In genomic region chr15:82539690-82540054, GRCh38 we compare ENCODE assay signal across 8 cellular contexts. TPM values are rescaled to one million over a fixed set of nuclear protein-coding genes. Genes with fewer than 3 reads are reported as not detected.
A peak's percentile ranks its signal among the peaks of the same experiment; 100 is the strongest.
DNase-seq lines count a peak whose midpoint lies in the region; ATAC-seq and TF ChIP-seq lines count a peak whose summit lies in the region.

No MANE protein-coding gene starts in this region.

- peaks cover 32% of the 10 kb centered on the region for H3K4me1 Mint-ChIP-seq in endodermal cell
- peaks cover 35 to 44% of the 10 kb centered on the region in 2 donors for H3K4me1 Mint-ChIP-seq in natural killer cell

- peaks cover under 1% of the 10 kb centered on the region for H3K9me3 Mint-ChIP-seq in endodermal cell
- no peaks in the 10 kb centered on the region for H3K9me3 Mint-ChIP-seq in natural killer cell

- H3K27me3 ChIP-seq in endodermal cell (ENCODE audit: control insufficient read depth, insufficient read depth, low read length, poor library complexity, severe bottlenecking): no peaks in the 10 kb centered on the region

- peaks cover 1% of the 10 kb centered on the region for H3K27me3 Mint-ChIP-seq in endodermal cell (ENCODE audit: insufficient read depth)
- no peaks in the 10 kb centered on the region for H3K27me3 Mint-ChIP-seq in natural killer cell (ENCODE audit: low read depth in 2 of 2)

- peaks cover 50% of the 10 kb centered on the region for H3K36me3 Mint-ChIP-seq in endodermal cell (ENCODE audit: low read depth)
- H3K36me3 Mint-ChIP-seq in natural killer cell: peaks cover 13% of the 10 kb centered on the region

- H3K4me1 ChIP-seq in endodermal cell (ENCODE audit: control insufficient read depth, insufficient read depth, low read length): peaks cover 5% of the 10 kb centered on the region

- peak overlapping the region; percentile 96 for H3K4me3 ChIP-seq in GM12865 (ENCODE audit: low read depth, low read length)
- H3K4me3 ChIP-seq in NB4 (ENCODE audit: low read depth, low read length): peak overlapping the region; percentile 99
- H3K4me3 ChIP-seq in endodermal cell (ENCODE audit: low read length): peak overlapping the region; percentile 98

- no peak for TF ChIP-seq CTCF in GM12865 (IDR thresholded peaks at IDR 0.05; ENCODE audit: insufficient read depth, low read depth, low read length, missing control alignments)
- no peak for TF ChIP-seq CTCF in NB4 (IDR thresholded peaks at IDR 0.05; ENCODE audit: low read depth, low read length)
- no peak for TF ChIP-seq CTCF in endodermal cell (conservative IDR thresholded peaks at IDR 0.05)
- no peak for TF ChIP-seq CTCF in natural killer cell (IDR thresholded peaks at IDR 0.05)
- no peak for TF ChIP-seq CTCF in GM13977 (IDR thresholded peaks at IDR 0.05; ENCODE audit: extremely low read depth, insufficient read depth, missing control alignments)

- H3K9me3 ChIP-seq in endodermal cell (ENCODE audit: control insufficient read depth, low read length): no peaks in the 10 kb centered on the region

- intact Hi-C loops in natural killer cell (cut with micrococcal nuclease): loop anchor here (1.0 kb wide), 2 partner anchors 272 to 447 kb away; partner anchors contain the start of gene RAMAC
- intact Hi-C loops in posterior vena cava (cut with DNase I): loop anchor here (5.0 to 10.0 kb wide), 2 partner anchors 465 to 1127 kb away; no protein-coding TSS in a partner anchor

- H3K36me3 ChIP-seq in endodermal cell (ENCODE audit: control insufficient read depth, insufficient read depth, low read length): peaks cover 47% of the 10 kb centered on the region

- H3K4me3 Mint-ChIP-seq in endodermal cell (peak overlapping the region; percentile 98), natural killer cell (peak overlapping the region; percentile 96)

- WGBS in endodermal cell (ENCODE audit: insufficient coverage in 1 of 2, insufficient read length in 1 of 2), 2 experiments: 0 to 1% methylated on average over 18 to 23 of the region's 23 CpGs

- H3K27ac Mint-ChIP-seq in endodermal cell (peak overlapping the region; percentile 93), natural killer cell (peak overlapping the region; percentile 92 to 95)

- DNase-seq in GM12865 (ENCODE audit: low read depth): no peak
- DNase-seq in NB4 (ENCODE audit: low read depth): peak; percentile 38
- DNase-seq in endodermal cell: no peak
- DNase-seq in natural killer cell: no peak
- DNase-seq in GM13977 (ENCODE audit: low spot score): no peak
- DNase-seq in amniotic stem cell (lab: John Stamatoyannopoulos, UW): no peak
- DNase-seq in posterior vena cava (ENCODE audit: low spot score): no peak

- peak; percentile 1 to 5 (median 4) for ATAC-seq in natural killer cell
- ATAC-seq in GM19328 (IDR thresholded peaks at IDR 0.05; ENCODE audit: unreplicated experiment): no peak

- peak overlapping the region; percentile 79 for H3K27ac ChIP-seq in endodermal cell (ENCODE audit: low read depth, low read length)

- no peak for TF ChIP-seq POLR2A in NB4 (IDR thresholded peaks at IDR 0.05; ENCODE audit: extremely low read depth, insufficient read length)

- in situ Hi-C loops in GM13977 (cut with MboI; ENCODE audit: low pct_unique_long_range_greater_than_20kb, low sequenced_read_pairs, unreplicated experiment): loop anchor here (10.0 to 25.0 kb wide), 3 partner anchors 277 to 465 kb away; partner anchors contain the start of genes EFL1 and SAXO2

- H3K9ac ChIP-seq in endodermal cell (ENCODE audit: extremely low read depth, low read length, poor library complexity, severe bottlenecking): peak overlapping the region; percentile 96

RNA-seq across cellular contexts. Expression of gene RPS17, which starts 0.6 kb away (rescaled TPM):
- total RNA-seq in endodermal cell: 1,000 to 10,000 TPM; 1,918 to 2,023 TPM
- polyA plus RNA-seq in endodermal cell (2013, experiment 1 of 2): 2,836 TPM
- 2,786 TPM for polyA plus RNA-seq in endodermal cell (2013, experiment 2 of 2)
- total RNA-seq in natural killer cell: 1,000 to 10,000 TPM; 1,035 to 1,314 (median 1,130) TPM
- 1,000 to 10,000 TPM; 1,284 to 1,450 TPM for total RNA-seq in posterior vena cava
